In genomic region chr16:70770968-70771552, GRCh38 we compare ENCODE assay signal across 8 cellular contexts. TPM values are rescaled to one million over a fixed set of nuclear protein-coding genes. Genes with fewer than 3 reads are reported as not detected.
DNase-seq lines count a peak whose midpoint lies in the region; ATAC-seq and TF ChIP-seq lines count a peak whose summit lies in the region.

No MANE protein-coding gene starts in this region.

- H3K79me1 ChIP-seq in H9 (ENCODE audit: insufficient read depth, low read depth, low read length, poor library complexity, severe bottlenecking): no peaks in the 10 kb centered on the region

- H3K27me3 ChIP-seq in H9 (ENCODE audit: insufficient read depth, low read length): no peaks in the 10 kb centered on the region
- H3K27me3 ChIP-seq in PC-3 (ENCODE audit: low read length): no peaks in the 10 kb centered on the region

- H3K27me3 Mint-ChIP-seq in H9 (ENCODE audit: low read depth): no peaks in the 10 kb centered on the region
- H3K27me3 Mint-ChIP-seq in activated T-helper 1 cell treated with anti-CD3 and anti-CD28 coated beads, Interleukin-12 subunit alpha, Interleukin-12 subunit beta, Interleukin-2, Interleukin-4 antibody, amounts not matched to agents 30 ng/mL and 10 ng/mL and 1 ng/mL, durations not matched to agents 14 hours and 24 hours and 36 hours (ENCODE audit: insufficient read depth): no peaks in the 10 kb centered on the region
- no peaks in the 10 kb centered on the region for H3K27me3 Mint-ChIP-seq in type B pancreatic cell

- no peak overlapping the region for H2BK5ac ChIP-seq in H9 (ENCODE audit: insufficient read length, low read length)

- H3K4me3 Mint-ChIP-seq in H9: no peak overlapping the region
- no peak overlapping the region for H3K4me3 Mint-ChIP-seq in activated T-helper 1 cell treated with anti-CD3 and anti-CD28 coated beads, Interleukin-12 subunit alpha, Interleukin-12 subunit beta, Interleukin-2, Interleukin-4 antibody, amounts not matched to agents 30 ng/mL and 10 ng/mL and 1 ng/mL, durations not matched to agents 14 hours and 24 hours and 36 hours
- no peak overlapping the region for H3K4me3 Mint-ChIP-seq in type B pancreatic cell

- H4K8ac ChIP-seq in H9 (replicated peaks; ENCODE audit: insufficient read length, low read depth, low read length): no peak overlapping the region

- H3K56ac ChIP-seq in H9 (ENCODE audit: insufficient read length, low read depth, low read length): no peak overlapping the region

- no peak overlapping the region for H3T11ph ChIP-seq in H9 (ENCODE audit: low read length)

- no peaks in the 10 kb centered on the region for H3K9me3 ChIP-seq in H9 (ENCODE audit: control insufficient read depth, low read depth, low read length)
- H3K9me3 ChIP-seq in PC-3 (ENCODE audit: low read length): no peaks in the 10 kb centered on the region

- no peak overlapping the region for H3K27ac Mint-ChIP-seq in H9
- no peak overlapping the region for H3K27ac Mint-ChIP-seq in activated T-helper 1 cell treated with anti-CD3 and anti-CD28 coated beads, Interleukin-12 subunit alpha, Interleukin-12 subunit beta, Interleukin-2, Interleukin-4 antibody, amounts not matched to agents 30 ng/mL and 10 ng/mL and 1 ng/mL, durations not matched to agents 14 hours and 24 hours and 36 hours
- H3K27ac Mint-ChIP-seq in type B pancreatic cell: peak overlapping the region; percentile 77

- no peak overlapping the region for H3K4ac ChIP-seq in H9 (ENCODE audit: low read depth, low read length)

- H3K23ac ChIP-seq in H9 (ENCODE audit: insufficient read length, low read depth, low read length): no peak overlapping the region

- no peaks in the 10 kb centered on the region for H3K79me2 ChIP-seq in H9 (ENCODE audit: insufficient read depth, low read length)
- no peaks in the 10 kb centered on the region for H3K79me2 ChIP-seq in PC-3 (ENCODE audit: low read length)

- no peak overlapping the region for H4K91ac ChIP-seq in H9 (ENCODE audit: insufficient read length, low read depth, low read length)

- no peak overlapping the region for H2BK12ac ChIP-seq in H9 (ENCODE audit: insufficient read length, low read depth, low read length)

- WGBS in H9 (ENCODE audit: extremely low coverage, insufficient read length, low lambda C conversion rate): no CpG with 5 or more reads among the region's 8 CpGs

- no peaks in the 10 kb centered on the region for H4K20me1 ChIP-seq in H9 (ENCODE audit: control insufficient read depth, insufficient read depth, insufficient read length)
- H4K20me1 ChIP-seq in PC-3 (ENCODE audit: low read length): no peaks in the 10 kb centered on the region

- no peak overlapping the region for H2BK120ac ChIP-seq in H9 (ENCODE audit: low read depth, low read length, poor library complexity, severe bottlenecking)

- H2BK20ac ChIP-seq in H9 (ENCODE audit: low read depth, low read length, poor library complexity, severe bottlenecking): no peak overlapping the region

- H4K5ac ChIP-seq in H9 (ENCODE audit: insufficient read length, low read depth, low read length): no peak overlapping the region

- H3K4me1 Mint-ChIP-seq in H9 (no peaks in the 10 kb centered on the region), type B pancreatic cell (ENCODE audit: unreplicated experiment) (peaks cover 8% of the 10 kb centered on the region)
- H3K4me1 Mint-ChIP-seq in activated T-helper 1 cell treated with anti-CD3 and anti-CD28 coated beads, Interleukin-12 subunit alpha, Interleukin-12 subunit beta, Interleukin-2, Interleukin-4 antibody, amounts not matched to agents 30 ng/mL and 10 ng/mL and 1 ng/mL, durations not matched to agents 14 hours and 24 hours and 36 hours (ENCODE audit: low read depth): peaks cover 9% of the 10 kb centered on the region

- H3K4me2 ChIP-seq in H9 (ENCODE audit: insufficient read depth, insufficient read length, low read length) (no peak overlapping the region), PC-3 (ENCODE audit: low read length) (no peak overlapping the region)

- BruUV-seq in PC-3 (replicated peaks; lab: Mats Ljungman, UMichigan): no TSS peak

- H3K23me2 ChIP-seq in H9 (ENCODE audit: insufficient read length, low read depth, low read length, poor library complexity, severe bottlenecking): no peaks in the 10 kb centered on the region

- H3K9ac ChIP-seq in H9 (ENCODE audit: extremely low read depth, insufficient read length, low read length) (no peak overlapping the region), PC-3 (ENCODE audit: low read length) (no peak overlapping the region)

- no peaks in the 10 kb centered on the region for H3K4me1 ChIP-seq in H9 (ENCODE audit: insufficient read depth, low read length)
- peaks cover 16% of the 10 kb centered on the region for H3K4me1 ChIP-seq in PC-3 (ENCODE audit: insufficient read depth, low read length)

- peak; percentile 89 for ATAC-seq in PC-3
- ATAC-seq in GM21526 (IDR thresholded peaks at IDR 0.05; ENCODE audit: low FRiP score, unreplicated experiment): no peak

- peak; percentile 95 for TF ChIP-seq CTCF in H9 (conservative IDR thresholded peaks at IDR 0.05)
- TF ChIP-seq CTCF in PC-3 (conservative IDR thresholded peaks at IDR 0.05; ENCODE audit: low read depth, low read length): peak; percentile 79
- TF ChIP-seq CTCF in fibroblast of pulmonary artery (IDR thresholded peaks at IDR 0.05; ENCODE audit: low read length, missing control alignments): peak; percentile 95
- peak; percentile 97 for TF ChIP-seq CTCF in type B pancreatic cell (conservative IDR thresholded peaks at IDR 0.05)

- H3K36me3 Mint-ChIP-seq in H9 (ENCODE audit: insufficient read depth in 1 of 3, low read depth in 3 of 3) (peaks cover 6 to 37% (median 18%) of the 10 kb centered on the region in 3 experiments; a peak in 6 of 7 replicates), type B pancreatic cell (peaks cover 3% of the 10 kb centered on the region)
- peaks cover 4% of the 10 kb centered on the region for H3K36me3 Mint-ChIP-seq in activated T-helper 1 cell treated with anti-CD3 and anti-CD28 coated beads, Interleukin-12 subunit alpha, Interleukin-12 subunit beta, Interleukin-2, Interleukin-4 antibody, amounts not matched to agents 30 ng/mL and 10 ng/mL and 1 ng/mL, durations not matched to agents 14 hours and 24 hours and 36 hours (ENCODE audit: low read depth)

- H3K9me2 ChIP-seq in PC-3 (replicated peaks; ENCODE audit: low read length): no peaks in the 10 kb centered on the region

- H3K18ac ChIP-seq in H9 (ENCODE audit: insufficient read length, low read depth, low read length): no peak overlapping the region

- H3F3A ChIP-seq in PC-3 (ENCODE audit: low read length, unreplicated experiment): no peaks in the 10 kb centered on the region

- CTCF ChIA-PET in PC-3 (lab: Charles Lee): interaction anchor here (0.6 to 1.6 kb wide), 9 partner anchors 9 to 837 kb away, joined by 3 to 7 read pairs (median 4); no protein-coding TSS in a partner anchor

- no peak overlapping the region for H3K14ac ChIP-seq in H9 (ENCODE audit: insufficient read depth, low read length)

- no peak overlapping the region for H2AK5ac ChIP-seq in H9 (ENCODE audit: insufficient read length, low read length)

- peaks cover 8% of the 10 kb centered on the region for H3K36me3 ChIP-seq in PC-3 (ENCODE audit: low read depth, low read length)

- DNase-seq in CMK (ENCODE audit: low read depth) (peak; percentile 27), H9 (peak; percentile 70), PC-3 (peak; percentile 76), fibroblast of pulmonary artery (ENCODE audit: low read depth) (peak; percentile 62), occipital lobe (lab: John Stamatoyannopoulos, UW) (peak; percentile 55), type B pancreatic cell (ENCODE audit: extremely low spot score, unreplicated experiment) (peak; percentile 80)
- peak; percentile 45 for DNase-seq in activated T-helper 1 cell treated with anti-CD3 and anti-CD28 coated beads, Interleukin-12 subunit alpha, Interleukin-12 subunit beta, Interleukin-2, Interleukin-4 antibody, amounts not matched to agents 30 ng/mL and 10 ng/mL and 1 ng/mL, durations not matched to agents 14 hours and 24 hours and 36 hours (ENCODE audit: low spot score)

- H3K9me3 Mint-ChIP-seq in H9 (no peaks in the 10 kb centered on the region), type B pancreatic cell (no peaks in the 10 kb centered on the region)
- H3K9me3 Mint-ChIP-seq in activated T-helper 1 cell treated with anti-CD3 and anti-CD28 coated beads, Interleukin-12 subunit alpha, Interleukin-12 subunit beta, Interleukin-2, Interleukin-4 antibody, amounts not matched to agents 30 ng/mL and 10 ng/mL and 1 ng/mL, durations not matched to agents 14 hours and 24 hours and 36 hours: no peaks in the 10 kb centered on the region

- H2BK15ac ChIP-seq in H9 (ENCODE audit: low read depth, low read length): no peak overlapping the region

- H2AFZ ChIP-seq in H9 (ENCODE audit: low read length) (no peak overlapping the region), PC-3 (ENCODE audit: low read length) (no peak overlapping the region)

- intact Hi-C loops in PC-3 (cut with micrococcal nuclease): loop anchor here (2.0 to 10.0 kb wide), 2 partner anchors 56 to 76 kb away; no protein-coding TSS in a partner anchor
- intact Hi-C loops in activated T-helper 1 cell treated with anti-CD3 and anti-CD28 coated beads, Interleukin-12 subunit alpha, Interleukin-12 subunit beta, Interleukin-2, Interleukin-4 antibody, amounts not matched to agents 30 ng/mL and 10 ng/mL and 1 ng/mL, durations not matched to agents 14 hours and 24 hours and 36 hours (cut with micrococcal nuclease): loop anchor here (1.0 to 2.0 kb wide), 4 partner anchors 34 to 196 kb away; no protein-coding TSS in a partner anchor

- H3K4me3 ChIP-seq in PC-3 (ENCODE audit: low read length): no peak overlapping the region
- no peak overlapping the region for H3K4me3 ChIP-seq in fibroblast of pulmonary artery (replicated peaks; ENCODE audit: low read depth, low read length)

- POLR2A ChIA-PET in PC-3 (lab: Charles Lee; ENCODE audit: unreplicated experiment): interaction anchor here (0.7 kb wide), 1 partner anchor 30 kb away, joined by 8 read pairs; no protein-coding TSS in a partner anchor

- H3K27ac ChIP-seq in H9 (ENCODE audit: insufficient read length, low read depth, low read length): no peak overlapping the region
- H3K27ac ChIP-seq in PC-3 (ENCODE audit: low read length): no peak overlapping the region

RNA-seq across cellular contexts. Expression of gene VAC14, which starts 29.9 kb away (rescaled TPM):
- 47.7 and 49.9 TPM in 2 replicates for total RNA-seq in H9 (2021)
- 65.5 and 66.4 TPM in 2 replicates for total RNA-seq in PC-3 (2014; rRNA removed)
- total RNA-seq in activated T-helper 1 cell treated with anti-CD3 and anti-CD28 coated beads, Interleukin-12 subunit alpha, Interleukin-12 subunit beta, Interleukin-2, Interleukin-4 antibody, amounts not matched to agents 30 ng/mL and 10 ng/mL and 1 ng/mL, durations not matched to agents 14 hours and 24 hours and 36 hours: 36.6 and 37.5 TPM in 2 replicates
- 15.9 TPM for total RNA-seq in occipital lobe
- 38.3 and 39.5 TPM in 2 replicates for total RNA-seq in type B pancreatic cell (ENCODE audit: low replicate concordance)

Comparison
In these comparisons a context has a peak if more than half of its experiments do, and no peak if none do; other contexts are left out.
1. DNase-seq: peak in every context shown above with its lines; median percentile 80 in type B pancreatic cell; 76 in PC-3; 70 in H9; 62 in fibroblast of pulmonary artery; 55 in occipital lobe; 45 in activated T-helper 1 cell treated with anti-CD3 and anti-CD28 coated beads, Interleukin-12 subunit alpha, Interleukin-12 subunit beta, Interleukin-2, Interleukin-4 antibody, amounts not matched to agents 30 ng/mL and 10 ng/mL and 1 ng/mL, durations not matched to agents 14 hours and 24 hours and 36 hours; 27 in CMK.